1 cellular context compared by ENCODE assay signal in genomic region chr5:42811591-42812392, GRCh38.
A peak's percentile ranks its signal among the peaks of the same experiment; 100 is the strongest.
TF ChIP-seq lines count a peak whose summit lies in the region.

Gene SELENOP, minus strand, starts transcription at chr5:42811892. Its CDS starts 3,539 bp downstream, at chr5:42808353.

TF ChIP-seq in HepG2, 621 proteins besides CTCF, POLR2A, EP300 and RAD21 (continued from another document and continues in another):
- TF ChIP-seq ZNF142 (CRISPR knock-in tag; IDR thresholded peaks at IDR 0.05) (no peak), KMT2A (CRISPR knock-in tag; IDR thresholded peaks at IDR 0.05) (peak; percentile 52; the same call in 1 of the 2 replicates), TFDP2 (CRISPR knock-in tag; IDR thresholded peaks at IDR 0.05) (peak; percentile 14; the same call in 1 of the 2 replicates), FOXO4 (CRISPR knock-in tag; conservative IDR thresholded peaks at IDR 0.05) (0 out of 2 replicates have a peak, but pooled peaks have one; percentile 13), ZFY (CRISPR knock-in tag; IDR thresholded peaks at IDR 0.05) (no peak; the same call in none of the 2 replicates), REXO4 (CRISPR knock-in tag; IDR thresholded peaks at IDR 0.05; ENCODE audit: borderline replicate concordance) (no peak), TARDBP (CRISPR knock-in tag; IDR thresholded peaks at IDR 0.05) (peak; percentile 76; the same call in 1 of the 2 replicates), IKZF5 (CRISPR knock-in tag; IDR thresholded peaks at IDR 0.05) (peak; percentile 77), ONECUT2 (CRISPR knock-in tag; IDR thresholded peaks at IDR 0.05) (no peak), ZNF614 (CRISPR knock-in tag; IDR thresholded peaks at IDR 0.05; ENCODE audit: borderline replicate concordance) (peak; percentile 84; the same call in 1 of the 2 replicates), ZNF468 (CRISPR knock-in tag; IDR thresholded peaks at IDR 0.05) (no peak), ZNF552 (CRISPR knock-in tag; IDR thresholded peaks at IDR 0.05; ENCODE audit: borderline replicate concordance) (no peak), ZC3H13 (CRISPR knock-in tag; IDR thresholded peaks at IDR 0.05) (peak; percentile 39; the same call in 1 of the 2 replicates), ESRRA (CRISPR knock-in tag; IDR thresholded peaks at IDR 0.05; ENCODE audit: low read depth) (peak; percentile 96), ZNF446 (CRISPR knock-in tag; IDR thresholded peaks at IDR 0.05) (no peak), TIGD3 (CRISPR knock-in tag; IDR thresholded peaks at IDR 0.05; ENCODE audit: borderline replicate concordance) (no peak), ZFP91 (CRISPR knock-in tag; IDR thresholded peaks at IDR 0.05; ENCODE audit: borderline replicate concordance) (peak; percentile 29; the same call in 1 of the 2 replicates), CBX1 (IDR thresholded peaks at IDR 0.05; ENCODE audit: low read depth) (peak; percentile 98), FIP1L1 (IDR thresholded peaks at IDR 0.05; ENCODE audit: borderline replicate concordance, insufficient read depth, low read depth, low read length) (no peak), RXRB (CRISPR knock-in tag; IDR thresholded peaks at IDR 0.05; ENCODE audit: borderline replicate concordance) (peak; percentile 90), TFE3 (CRISPR knock-in tag; IDR thresholded peaks at IDR 0.05) (peak; percentile 73; the same call in 1 of the 2 replicates), ZNF326 (CRISPR knock-in tag; IDR thresholded peaks at IDR 0.05; ENCODE audit: borderline replicate concordance) (no peak), ZNF703 (CRISPR knock-in tag; IDR thresholded peaks at IDR 0.05; ENCODE audit: borderline replicate concordance) (no peak), ZNF124 (CRISPR knock-in tag; IDR thresholded peaks at IDR 0.05) (0 out of 2 replicates have a peak, but pooled peaks have one; percentile 21), RERE (CRISPR knock-in tag; IDR thresholded peaks at IDR 0.05; ENCODE audit: low read depth) (peak; percentile 76), LBX2 (CRISPR knock-in tag; IDR thresholded peaks at IDR 0.05; ENCODE audit: borderline replicate concordance) (no peak), HDAC6 (IDR thresholded peaks at IDR 0.05; ENCODE audit: low read depth, low read length) (peak; percentile 91; the same call in 1 of the 2 replicates), HMG20B (CRISPR knock-in tag; conservative IDR thresholded peaks at IDR 0.05) (peak; percentile 51; the same call in 1 of the 2 replicates)
